Comparison of ENCODE assay signal across 31 cellular contexts in the genomic region with DNA sequence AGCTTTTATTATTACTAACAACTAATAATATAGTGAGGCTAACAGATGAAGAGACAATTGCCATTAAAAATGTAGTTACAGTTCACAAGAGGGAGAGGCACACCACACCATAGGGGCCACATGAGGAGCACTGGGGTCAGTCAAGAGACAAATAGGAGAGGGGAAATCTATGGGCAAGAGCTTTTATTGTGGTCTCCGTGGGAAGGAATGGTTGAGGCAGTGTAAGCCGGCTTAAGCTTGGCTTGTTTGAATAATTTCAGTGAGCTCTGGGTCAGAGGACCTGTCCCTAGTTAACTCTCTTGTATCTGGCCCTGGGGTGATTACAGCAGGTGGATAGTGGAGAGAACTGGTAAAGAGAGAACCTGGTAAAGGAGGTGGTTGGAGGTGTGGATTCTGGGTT. TPM values are rescaled to one million over a fixed set of nuclear protein-coding genes. Genes with fewer than 3 reads are reported as not detected.
"Had no signal": no experiment of that assay in that cellular context is flagged by ENCODE, and none has a peak within 500 bp of the region (broad histone marks: within the 10 kb centered on the region; RNA-seq: fewer than 3 reads in every experiment).

No MANE protein-coding gene starts in this region.

- H3K27me3 Mint-ChIP-seq: activated CD4-positive, alpha-beta memory T cell treated with anti-CD3 and anti-CD28 coated beads, Interleukin-2, amount 10 ng/mL, durations not matched to agents 7 days and 5 days; activated CD4-positive, alpha-beta T cell treated with anti-CD3 and anti-CD28 coated beads, Interleukin-2, amount 10 ng/mL, durations not matched to agents 7 days and 5 days; activated naive CD4-positive, alpha-beta T cell treated with anti-CD3 and anti-CD28 coated beads, Interleukin-2, amount 10 ng/mL, durations not matched to agents 7 days and 5 days; activated naive CD8-positive, alpha-beta T cell treated with anti-CD3 and anti-CD28 coated beads, Interleukin-2, amount 10 ng/mL, durations not matched to agents 7 days and 5 days; activated T-cell treated with anti-CD3 and anti-CD28 coated beads, Interleukin-2, amount 50 U/mL, for 24 hours; brain; central memory CD8-positive, alpha-beta T cell; dendritic cell treated with granulocyte-macrophage colony-stimulating factor and Interleukin-4, amounts not matched to agents 40 ng/mL and 50 ng/mL, for 4 days; T-helper 17 cell had no signal

- ATAC-seq: activated naive CD4-positive, alpha-beta T cell treated with anti-CD3 and anti-CD28 coated beads, Interleukin-2, amount 50 U/mL, for 72 hours; activated T-cell treated with anti-CD3 and anti-CD28 coated beads, Interleukin-2, amount 50 U/mL, for 72 hours; esophagus mucosa; T-helper 17 cell had no signal

- H3K27ac ChIP-seq: ascending aorta, coronary artery, dorsolateral prefrontal cortex had no signal

- H3K4me3 ChIP-seq: ascending aorta, coronary artery, dorsolateral prefrontal cortex had no signal

- H3K4me1 ChIP-seq: ascending aorta had no signal

- H3K27ac Mint-ChIP-seq: activated CD4-positive, alpha-beta memory T cell treated with anti-CD3 and anti-CD28 coated beads, Interleukin-2, amount 10 ng/mL, durations not matched to agents 7 days and 5 days; activated CD4-positive, alpha-beta T cell treated with anti-CD3 and anti-CD28 coated beads, Interleukin-2, amount 10 ng/mL, durations not matched to agents 7 days and 5 days; activated naive CD4-positive, alpha-beta T cell treated with anti-CD3 and anti-CD28 coated beads, Interleukin-2, amount 10 ng/mL, durations not matched to agents 7 days and 5 days; activated naive CD4-positive, alpha-beta T cell treated with anti-CD3 and anti-CD28 coated beads, Interleukin-2, amount 50 U/mL, for 72 hours; activated naive CD8-positive, alpha-beta T cell treated with anti-CD3 and anti-CD28 coated beads, Interleukin-2, amount 10 ng/mL, durations not matched to agents 7 days and 5 days; activated T-cell treated with anti-CD3 and anti-CD28 coated beads, Interleukin-2, amount 50 U/mL, for 24 hours; activated T-cell treated with anti-CD3 and anti-CD28 coated beads, Interleukin-2, amount 50 U/mL, for 72 hours; brain; dendritic cell treated with granulocyte-macrophage colony-stimulating factor and Interleukin-4, amounts not matched to agents 40 ng/mL and 50 ng/mL, for 4 days; endodermal cell; T-helper 17 cell; T-helper 2 cell treated with Interferon-gamma antibody and Interleukin-4, amounts not matched to agents 5 μg/mL and 100 μg/mL, for 36 hours had no signal

- H3K4me1 Mint-ChIP-seq: activated CD4-positive, alpha-beta memory T cell treated with anti-CD3 and anti-CD28 coated beads, Interleukin-2, amount 10 ng/mL, durations not matched to agents 7 days and 5 days; activated CD4-positive, alpha-beta T cell treated with anti-CD3 and anti-CD28 coated beads, Interleukin-2, amount 10 ng/mL, durations not matched to agents 7 days and 5 days; activated naive CD4-positive, alpha-beta T cell treated with anti-CD3 and anti-CD28 coated beads, Interleukin-2, amount 10 ng/mL, durations not matched to agents 7 days and 5 days; brain; central memory CD8-positive, alpha-beta T cell had no signal

- H3K27me3 ChIP-seq: ascending aorta, dorsolateral prefrontal cortex had no signal

- H3K36me3 ChIP-seq: ascending aorta had no signal

- H3K4me3 Mint-ChIP-seq: activated CD4-positive, alpha-beta memory T cell treated with anti-CD3 and anti-CD28 coated beads, Interleukin-2, amount 10 ng/mL, durations not matched to agents 7 days and 5 days; activated CD4-positive, alpha-beta T cell treated with anti-CD3 and anti-CD28 coated beads, Interleukin-2, amount 10 ng/mL, durations not matched to agents 7 days and 5 days; activated naive CD4-positive, alpha-beta T cell treated with anti-CD3 and anti-CD28 coated beads, Interleukin-2, amount 10 ng/mL, durations not matched to agents 7 days and 5 days; activated naive CD8-positive, alpha-beta T cell treated with anti-CD3 and anti-CD28 coated beads, Interleukin-2, amount 10 ng/mL, durations not matched to agents 7 days and 5 days; activated T-cell treated with anti-CD3 and anti-CD28 coated beads, Interleukin-2, amount 50 U/mL, for 24 hours; activated T-cell treated with anti-CD3 and anti-CD28 coated beads, Interleukin-2, amount 50 U/mL, for 72 hours; brain; central memory CD8-positive, alpha-beta T cell; dendritic cell treated with granulocyte-macrophage colony-stimulating factor and Interleukin-4, amounts not matched to agents 40 ng/mL and 50 ng/mL, for 4 days; endodermal cell; T-helper 17 cell; T-helper 2 cell treated with Interferon-gamma antibody and Interleukin-4, amounts not matched to agents 5 μg/mL and 100 μg/mL, for 36 hours had no signal

- H3K9me3 Mint-ChIP-seq: endodermal cell had no signal

- DNase-seq: activated CD4-positive, alpha-beta memory T cell treated with anti-CD3 and anti-CD28 coated beads, Interleukin-2, amount 10 ng/mL, durations not matched to agents 7 days and 5 days; activated CD4-positive, alpha-beta T cell treated with anti-CD3 and anti-CD28 coated beads for 1 hour; activated CD4-positive, alpha-beta T cell treated with anti-CD3 and anti-CD28 coated beads for 4 hours; activated CD4-positive, alpha-beta T cell treated with anti-CD3 and anti-CD28 coated beads, Interleukin-2, amount 10 ng/mL, durations not matched to agents 7 days and 5 days; activated CD4-positive, alpha-beta T cell treated with anti-CD3 and anti-CD28 coated beads, Interleukin-2, amount 50 U/mL, for 4 hours; activated CD8-positive, alpha-beta memory T cell treated with anti-CD3 and anti-CD28 coated beads, Interleukin-2, amount 50 U/mL, for 48 hours; activated gamma-delta T cell; activated naive CD4-positive, alpha-beta T cell; activated naive CD4-positive, alpha-beta T cell treated with anti-CD3 and anti-CD28 coated beads, Interleukin-2, amount 10 ng/mL, durations not matched to agents 7 days and 5 days; activated naive CD8-positive, alpha-beta T cell treated with anti-CD3 and anti-CD28 coated beads, Interleukin-2, amount 10 ng/mL, durations not matched to agents 7 days and 5 days; activated T-cell treated with anti-CD3 and anti-CD28 coated beads for 4 hours; activated T-cell treated with anti-CD3 and anti-CD28 coated beads, Interleukin-2, amount 50 U/mL, for 24 hours; activated T-cell treated with anti-CD3 and anti-CD28 coated beads, Interleukin-2, amount 50 U/mL, for 72 hours; dorsolateral prefrontal cortex; effector memory CD4-positive, alpha-beta T cell; endodermal cell; foreskin fibroblast; head of caudate nucleus; T-helper 1 cell; T-helper 17 cell; T1000 had no signal

RNA-seq across cellular contexts. Expression of a gene that starts 35.3 kb away (rescaled TPM):
- total RNA-seq: activated CD4-positive, alpha-beta memory T cell treated with anti-CD3 and anti-CD28 coated beads, Interleukin-2, amount 10 ng/mL, durations not matched to agents 7 days and 5 days; activated naive CD4-positive, alpha-beta T cell treated with anti-CD3 and anti-CD28 coated beads, Interleukin-2, amount 50 U/mL, for 72 hours; activated naive CD8-positive, alpha-beta T cell treated with anti-CD3 and anti-CD28 coated beads, Interleukin-2, amount 10 ng/mL, durations not matched to agents 7 days and 5 days; activated T-cell treated with anti-CD3 and anti-CD28 coated beads, Interleukin-2, amount 50 U/mL, for 72 hours; bronchial epithelial cell; endodermal cell; epithelial cell of proximal tubule had no signal

RNA-seq across cellular contexts. Expression of a gene that starts 55.2 kb away (rescaled TPM):
- total RNA-seq: activated CD4-positive, alpha-beta memory T cell treated with anti-CD3 and anti-CD28 coated beads, Interleukin-2, amount 10 ng/mL, durations not matched to agents 7 days and 5 days; activated CD4-positive, alpha-beta T cell treated with anti-CD3 and anti-CD28 coated beads, Interleukin-2, amount 10 ng/mL, durations not matched to agents 7 days and 5 days; activated naive CD4-positive, alpha-beta T cell treated with anti-CD3 and anti-CD28 coated beads, Interleukin-2, amount 50 U/mL, for 72 hours; activated naive CD8-positive, alpha-beta T cell treated with anti-CD3 and anti-CD28 coated beads, Interleukin-2, amount 10 ng/mL, durations not matched to agents 7 days and 5 days; activated T-cell treated with anti-CD3 and anti-CD28 coated beads, Interleukin-2, amount 50 U/mL, for 72 hours; bronchial epithelial cell; endodermal cell; epithelial cell of proximal tubule; T-helper 17 cell had no signal
